8 cellular contexts compared by ENCODE assay signal in the genomic region with DNA sequence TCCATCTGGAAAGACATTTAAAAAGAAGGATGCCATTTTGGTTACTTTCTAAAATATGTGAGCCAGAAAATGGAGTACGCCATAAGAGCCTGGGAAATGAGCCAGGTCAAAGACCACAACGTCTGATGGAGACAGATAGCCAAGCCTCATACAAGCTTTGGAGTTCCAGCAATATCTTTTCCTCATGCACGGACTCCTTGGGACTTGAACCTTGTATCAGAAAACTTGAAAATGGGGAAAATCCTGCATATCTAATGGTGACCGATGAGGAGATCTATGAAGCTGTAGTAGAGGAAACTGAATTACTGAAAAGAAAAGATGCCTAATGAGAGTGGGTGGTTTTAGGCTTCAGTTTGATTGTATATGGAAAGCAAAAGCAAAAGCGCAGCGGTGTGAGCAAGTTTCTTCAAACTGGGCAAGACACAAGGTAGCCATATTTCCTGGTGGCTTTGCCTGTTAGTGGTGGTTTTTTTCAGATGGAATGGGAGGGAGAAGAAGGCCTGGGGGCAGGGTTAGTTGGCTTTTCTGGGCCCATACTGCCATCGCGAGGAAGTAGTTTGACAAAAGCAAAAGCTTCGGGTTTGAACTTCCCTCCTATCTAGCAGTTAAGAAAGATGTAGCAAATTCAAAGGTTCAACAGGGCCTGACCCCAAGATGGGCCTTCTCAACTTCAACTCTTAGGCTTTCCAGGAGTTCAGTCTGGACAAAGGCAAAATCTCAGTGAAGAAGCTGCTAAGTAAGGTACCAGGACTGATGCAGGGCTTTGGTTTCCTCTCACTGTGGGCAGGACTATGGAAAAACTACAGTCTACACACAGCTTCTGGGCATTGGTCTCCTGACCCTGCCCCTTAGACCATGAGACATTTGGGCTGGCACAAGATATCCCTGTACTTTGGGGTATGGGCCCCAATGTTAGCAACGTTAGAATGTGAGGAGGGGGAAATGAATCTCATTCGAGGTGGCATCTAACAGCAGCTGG.
DNase-seq lines count a peak whose midpoint lies in the region; ATAC-seq and TF ChIP-seq lines count a peak whose summit lies in the region.

No MANE protein-coding gene starts in this region.

- H3K4me3 Mint-ChIP-seq in activated T-cell treated with anti-CD3 and anti-CD28 coated beads, Interleukin-2, amount 50 U/mL, for 72 hours, result peak overlapping the region; percentile 55 to 77
- H3K4me3 Mint-ChIP-seq in neural progenitor cell, result no peak overlapping the region

- H2AFZ ChIP-seq in neural progenitor cell (replicated peaks), result no peak overlapping the region

- H3K4me3 ChIP-seq in spleen (peak overlapping the region in 4 of 8 donors; percentile 31 to 72 (median 47)), neural progenitor cell (no peak overlapping the region)

- no peaks in the 10 kb centered on the region for H3K27me3 Mint-ChIP-seq in activated T-cell treated with anti-CD3 and anti-CD28 coated beads, Interleukin-2, amount 50 U/mL, for 72 hours (ENCODE audit: low read depth)
- no peaks in the 10 kb centered on the region for H3K27me3 Mint-ChIP-seq in neural progenitor cell (ENCODE audit: insufficient read depth, low read depth)

- H3K4me2 ChIP-seq in neural progenitor cell, result no peak overlapping the region

- WGBS in spleen, 5 donors, result 25 to 40% (median 32%) methylated on average over 11 of the region's 11 CpGs

- TF ChIP-seq POLR2A in spleen (IDR thresholded peaks at IDR 0.05), result no peak

- peak; percentile 91 to 93 for ATAC-seq in activated T-cell treated with anti-CD3 and anti-CD28 coated beads, Interleukin-2, amount 50 U/mL, for 72 hours (replicated peaks in 1 of 2)

- no peak overlapping the region for H3K9ac ChIP-seq in neural progenitor cell

- no peaks in the 10 kb centered on the region for H3K36me3 ChIP-seq in spleen
- H3K36me3 ChIP-seq in neural progenitor cell, result peaks cover 16% of the 10 kb centered on the region

- intact Hi-C loops in head of caudate nucleus (cut with DNase I) (no loop called here), spleen (cut with DNase I; ENCODE audit: low total_unique reads) (no loop called here)

- H3K79me2 ChIP-seq in neural progenitor cell (ENCODE audit: low read depth), result peaks cover 19% of the 10 kb centered on the region

- H3K36me3 Mint-ChIP-seq in activated T-cell treated with anti-CD3 and anti-CD28 coated beads, Interleukin-2, amount 50 U/mL, for 72 hours (ENCODE audit: insufficient read depth in 2 of 2), result peaks cover 5 to 6% of the 10 kb centered on the region in 2 donors
- peaks cover 58% of the 10 kb centered on the region for H3K36me3 Mint-ChIP-seq in neural progenitor cell

- H3K27ac Mint-ChIP-seq in activated T-cell treated with anti-CD3 and anti-CD28 coated beads, Interleukin-2, amount 50 U/mL, for 72 hours, result peak overlapping the region; percentile 61
- no peak overlapping the region for H3K27ac Mint-ChIP-seq in neural progenitor cell

- H3K9me3 Mint-ChIP-seq in activated T-cell treated with anti-CD3 and anti-CD28 coated beads, Interleukin-2, amount 50 U/mL, for 72 hours, result no peaks in the 10 kb centered on the region
- peaks cover 38% of the 10 kb centered on the region for H3K9me3 Mint-ChIP-seq in neural progenitor cell

- peak; percentile 54 for TF ChIP-seq CTCF in GM12873 (IDR thresholded peaks at IDR 0.05; ENCODE audit: insufficient read depth, low read depth, low read length, missing control alignments)
- peak; percentile 29 to 89 (median 55) for TF ChIP-seq CTCF in spleen (IDR thresholded peaks at IDR 0.05 in 8 of 11, conservative IDR thresholded peaks at IDR 0.05 in 3 of 11)
- no peak for TF ChIP-seq CTCF in neural progenitor cell (IDR thresholded peaks at IDR 0.05)

- H3K9me3 ChIP-seq in spleen (no peaks in the 10 kb centered on the region), neural progenitor cell (ENCODE audit: low read depth) (peaks cover 18% of the 10 kb centered on the region)

- no peaks in the 10 kb centered on the region for H4K20me1 ChIP-seq in neural progenitor cell (ENCODE audit: low read depth)

- H3K27me3 ChIP-seq in spleen (replicated peaks in 1 of 7) (no peaks in the 10 kb centered on the region), neural progenitor cell (no peaks in the 10 kb centered on the region)

- H3K4me1 ChIP-seq in spleen (peaks cover 0 to 32% (median 11%) of the 10 kb centered on the region in 6 donors), neural progenitor cell (no peaks in the 10 kb centered on the region)

- H3K27ac ChIP-seq in spleen (peak overlapping the region; percentile 65 to 87 (median 78)), neural progenitor cell (no peak overlapping the region)

- DNase-seq in H4 (ENCODE audit: low spot score) (peak; percentile 89), NCI-H187 treated with DMSO at 0.1 percent for 48 hours (lab: John Stamatoyannopoulos, UW) (peak; percentile 35), head of caudate nucleus (peak in 37 of 42 donors; percentile 1 to 91 (median 76)), spleen (peak; percentile 88), NCI-H774 (lab: John Stamatoyannopoulos, UW) (no peak), neural progenitor cell (ENCODE audit: low spot score) (no peak)
- DNase-seq in activated T-cell treated with anti-CD3 and anti-CD28 coated beads, Interleukin-2, amount 50 U/mL, for 72 hours, result peak; percentile 67 to 81

- no peaks in the 10 kb centered on the region for H3F3A ChIP-seq in neural progenitor cell (ENCODE audit: low read depth)

- H3K4me1 Mint-ChIP-seq in activated T-cell treated with anti-CD3 and anti-CD28 coated beads, Interleukin-2, amount 50 U/mL, for 72 hours (ENCODE audit: low read depth), result peaks cover 45% of the 10 kb centered on the region
- H3K4me1 Mint-ChIP-seq in neural progenitor cell, result no peaks in the 10 kb centered on the region

Comparison
In these comparisons a context has a peak if more than half of its experiments do, and no peak if none do; other contexts are left out.
1. DNase-seq: peak in H4 (single experiment), NCI-H187 treated with DMSO at 0.1 percent for 48 hours (single experiment), activated T-cell treated with anti-CD3 and anti-CD28 coated beads, Interleukin-2, amount 50 U/mL, for 72 hours (2 of 2), head of caudate nucleus (37 of 42) and spleen (single experiment); none in NCI-H774 (single experiment) and neural progenitor cell (single experiment).